Comparison of ENCODE assay signal across 1 cellular context in the genomic region with DNA sequence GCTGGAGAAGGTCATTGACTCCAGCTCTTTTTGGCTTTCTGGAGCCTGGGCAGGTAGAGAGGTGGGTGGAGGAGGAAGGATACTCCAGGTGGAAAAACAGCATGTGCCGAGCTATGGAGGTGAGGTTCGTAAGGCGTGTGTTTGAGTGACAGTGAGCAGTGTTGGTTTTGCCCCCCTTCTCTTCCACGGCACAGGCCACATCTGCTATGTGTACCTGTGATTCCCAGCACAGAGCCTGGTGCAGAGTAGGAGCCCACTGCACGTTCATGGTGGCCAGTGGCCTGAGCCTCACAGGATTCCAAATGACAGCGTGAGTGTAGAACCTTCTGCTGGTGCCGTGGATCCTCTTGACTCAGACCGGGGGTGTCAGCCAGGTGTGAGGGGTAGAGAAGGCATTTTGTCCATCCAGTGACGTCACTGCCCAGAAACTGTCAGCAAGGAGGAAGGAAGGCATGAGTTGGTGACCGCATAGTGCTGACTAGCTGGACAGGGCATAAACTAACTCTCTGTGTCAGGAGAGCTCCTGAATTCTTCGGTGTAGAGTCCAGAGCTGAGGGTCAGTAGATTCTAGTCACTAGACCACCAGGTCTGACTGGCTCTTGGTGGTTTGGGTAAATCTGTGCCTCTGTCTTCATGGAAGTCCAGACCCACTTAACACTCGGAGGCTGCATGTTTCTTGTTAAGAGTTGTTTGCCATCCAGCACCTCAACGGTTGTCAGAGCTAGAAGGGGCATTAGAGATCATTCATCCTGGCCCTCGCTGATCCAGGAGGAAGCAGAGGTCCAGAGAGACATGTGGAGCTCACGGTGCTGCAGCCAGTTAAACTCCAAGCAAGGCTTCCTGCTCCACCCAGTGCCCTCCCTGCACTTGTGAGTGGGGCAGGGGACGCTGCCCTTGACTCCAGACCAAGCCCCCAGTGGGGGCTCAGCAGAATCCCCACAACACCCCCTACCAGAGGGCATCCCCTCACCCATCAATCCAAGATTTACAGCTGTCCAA.
TF ChIP-seq lines count a peak whose summit lies in the region.

No MANE protein-coding gene starts in this region.

TF ChIP-seq in SK-N-SH, 30 proteins besides CTCF, POLR2A, EP300 and RAD21 (continued from another document):
- TF ChIP-seq, protein P1, sequence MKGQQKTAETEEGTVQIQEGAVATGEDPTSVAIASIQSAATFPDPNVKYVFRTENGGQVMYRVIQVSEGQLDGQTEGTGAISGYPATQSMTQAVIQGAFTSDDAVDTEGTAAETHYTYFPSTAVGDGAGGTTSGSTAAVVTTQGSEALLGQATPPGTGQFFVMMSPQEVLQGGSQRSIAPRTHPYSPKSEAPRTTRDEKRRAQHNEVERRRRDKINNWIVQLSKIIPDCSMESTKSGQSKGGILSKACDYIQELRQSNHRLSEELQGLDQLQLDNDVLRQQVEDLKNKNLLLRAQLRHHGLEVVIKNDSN (IDR thresholded peaks at IDR 0.05; ENCODE audit: borderline replicate concordance, low read depth) = no peak
- TF ChIP-seq RXRA (IDR thresholded peaks at IDR 0.05; ENCODE audit: borderline replicate concordance, low read depth) = no peak
TF ChIP-seq in SK-N-SH: peak in this region for 0.
